11 cellular contexts compared by ENCODE assay signal in genomic region chr3:10017636-10018292, GRCh38. TPM values are rescaled to one million over a fixed set of nuclear protein-coding genes. Genes with fewer than 3 reads are reported as not detected.
A peak's percentile ranks its signal among the peaks of the same experiment; 100 is the strongest.
DNase-seq lines count a peak whose midpoint lies in the region; ATAC-seq and TF ChIP-seq lines count a peak whose summit lies in the region.
"Had no signal": no experiment of that assay in that cellular context is flagged by ENCODE, and none has a peak within 500 bp of the region (broad histone marks: within the 10 kb centered on the region; RNA-seq: fewer than 3 reads in every experiment).

No MANE protein-coding gene starts in this region.

- H3K36me3 Mint-ChIP-seq in HFFc6 (ENCODE audit: low read depth) (peaks cover 30% of the 10 kb centered on the region), neural progenitor cell (peaks cover 6% of the 10 kb centered on the region)
- H3K36me3 Mint-ChIP-seq in activated CD8-positive, alpha-beta T cell treated with anti-CD3 and anti-CD28 coated beads for 36 hours (ENCODE audit: low read depth), result peaks cover 3% of the 10 kb centered on the region

- no peaks in the 10 kb centered on the region for H3K9me2 ChIP-seq in hepatocyte (replicated peaks; ENCODE audit: insufficient read depth)

- DNase-seq in ACHN (peak; percentile 76), HFFc6 (peak; percentile 91), kidney glomerular epithelial cell (lab: John Stamatoyannopoulos, UW) (peak; percentile 33), neural progenitor cell (ENCODE audit: low spot score) (no peak), OCI-M1 (lab: John Stamatoyannopoulos, UW) (no peak), ureter (ENCODE audit: low spot score) (no peak), hepatocyte (ENCODE audit: low spot score) (no peak)
- DNase-seq in activated CD8-positive, alpha-beta T cell treated with anti-CD3 and anti-CD28 coated beads for 36 hours, result peak; percentile 86
- DNase-seq: hippocampal formation, NCI-H1694 treated with DMSO at 0.1 percent for 48 hours had no signal

- in situ Hi-C loops in ACHN (cut with HindIII; ENCODE audit: low pct_ligation_motif_present, low pct_unique_long_range_greater_than_20kb, low sequenced_read_pairs), result no loop called here

- no peak overlapping the region for H3K27ac ChIP-seq in neural progenitor cell
- H3K27ac ChIP-seq in hepatocyte, result no peak overlapping the region
- H3K27ac ChIP-seq: neutrophil had no signal

- peak; percentile 85 for ATAC-seq in activated CD8-positive, alpha-beta T cell treated with anti-CD3 and anti-CD28 coated beads for 36 hours

- no peaks in the 10 kb centered on the region for H3K79me2 ChIP-seq in neural progenitor cell (ENCODE audit: low read depth)
- H3K79me2 ChIP-seq in hepatocyte, result no peaks in the 10 kb centered on the region

- H4K20me1 ChIP-seq in neural progenitor cell (ENCODE audit: low read depth), result no peaks in the 10 kb centered on the region
- H4K20me1 ChIP-seq in hepatocyte (ENCODE audit: insufficient read depth, poor library complexity, severe bottlenecking), result no peaks in the 10 kb centered on the region

- POLR2A ChIA-PET in activated CD8-positive, alpha-beta T cell treated with anti-CD3 and anti-CD28 coated beads for 36 hours (lab: Charles Lee), result interaction anchor here (0.6 to 1.6 kb wide), 4 partner anchors 8 to 41 kb away, joined by 3 to 5 read pairs (median 4); partner anchors contain the start of gene FANCD2

- H3K36me3 ChIP-seq in neural progenitor cell, result no peaks in the 10 kb centered on the region
- no peaks in the 10 kb centered on the region for H3K36me3 ChIP-seq in hepatocyte (replicated peaks; ENCODE audit: insufficient read depth, low read depth)

- peak overlapping the region; percentile 78 for H3K27ac Mint-ChIP-seq in HFFc6
- no peak overlapping the region for H3K27ac Mint-ChIP-seq in activated CD8-positive, alpha-beta T cell treated with anti-CD3 and anti-CD28 coated beads for 36 hours
- H3K27ac Mint-ChIP-seq in neural progenitor cell, result no peak overlapping the region

- H3K4me3 ChIP-seq in neural progenitor cell, result no peak overlapping the region
- H3K4me3 ChIP-seq in hepatocyte, result no peak overlapping the region

- H2AFZ ChIP-seq in neural progenitor cell (replicated peaks) (no peak overlapping the region), hepatocyte (no peak overlapping the region)

- WGBS in hepatocyte (ENCODE audit: low lambda C conversion rate, missing lambda C conversion rate), result 96% methylated on average over 13 of the region's 13 CpGs

- H3K4me2 ChIP-seq in neural progenitor cell, result no peak overlapping the region
- H3K4me2 ChIP-seq in hepatocyte, result no peak overlapping the region

- H3K9me3 Mint-ChIP-seq in HFFc6 (no peaks in the 10 kb centered on the region), neural progenitor cell (no peaks in the 10 kb centered on the region)
- no peaks in the 10 kb centered on the region for H3K9me3 Mint-ChIP-seq in activated CD8-positive, alpha-beta T cell treated with anti-CD3 and anti-CD28 coated beads for 36 hours

- intact Hi-C loops in activated CD8-positive, alpha-beta T cell treated with anti-CD3 and anti-CD28 coated beads for 36 hours (cut with micrococcal nuclease), result no loop called here

- CTCF ChIA-PET in activated CD8-positive, alpha-beta T cell treated with anti-CD3 and anti-CD28 coated beads for 36 hours (lab: Charles Lee), result interaction anchor here (5.4 kb wide), 1 partner anchor 86 kb away, joined by 22 read pairs; the partner anchor contains the start of gene CRELD1

- 0 out of 2 replicates have a peak overlapping the region, but pooled peaks have one; percentile 42 for H3K4me3 Mint-ChIP-seq in HFFc6
- no peak overlapping the region for H3K4me3 Mint-ChIP-seq in activated CD8-positive, alpha-beta T cell treated with anti-CD3 and anti-CD28 coated beads for 36 hours
- H3K4me3 Mint-ChIP-seq in neural progenitor cell, result no peak overlapping the region

- H3K27me3 Mint-ChIP-seq in HFFc6 (ENCODE audit: insufficient read depth), result peaks cover 4% of the 10 kb centered on the region
- H3K27me3 Mint-ChIP-seq in activated CD8-positive, alpha-beta T cell treated with anti-CD3 and anti-CD28 coated beads for 36 hours, result no peaks in the 10 kb centered on the region
- peaks cover 2% of the 10 kb centered on the region for H3K27me3 Mint-ChIP-seq in neural progenitor cell (ENCODE audit: insufficient read depth, low read depth)

- H3K4me1 ChIP-seq in neural progenitor cell (no peaks in the 10 kb centered on the region), hepatocyte (ENCODE audit: insufficient read depth) (no peaks in the 10 kb centered on the region)

- no peak overlapping the region for H3K9ac ChIP-seq in neural progenitor cell

- H3F3A ChIP-seq in neural progenitor cell (ENCODE audit: low read depth), result no peaks in the 10 kb centered on the region

- H3K27me3 ChIP-seq in neural progenitor cell (no peaks in the 10 kb centered on the region), hepatocyte (no peaks in the 10 kb centered on the region)
- H3K27me3 ChIP-seq: neutrophil had no signal

- TF ChIP-seq CTCF in HFFc6 (IDR thresholded peaks at IDR 0.05) (no peak), neural progenitor cell (IDR thresholded peaks at IDR 0.05) (no peak), hepatocyte (IDR thresholded peaks at IDR 0.05; ENCODE audit: poor library complexity) (no peak)
- TF ChIP-seq CTCF in activated CD8-positive, alpha-beta T cell treated with anti-CD3 and anti-CD28 coated beads for 36 hours (IDR thresholded peaks at IDR 0.05), result no peak

- no peaks in the 10 kb centered on the region for H3K9me3 ChIP-seq in neural progenitor cell (ENCODE audit: low read depth)
- H3K9me3 ChIP-seq in hepatocyte (ENCODE audit: low read depth), result no peaks in the 10 kb centered on the region
- H3K9me3 ChIP-seq: neutrophil had no signal

- H3K4me1 Mint-ChIP-seq in HFFc6 (ENCODE audit: low read depth) (peaks cover 49% of the 10 kb centered on the region), neural progenitor cell (no peaks in the 10 kb centered on the region)
- H3K4me1 Mint-ChIP-seq in activated CD8-positive, alpha-beta T cell treated with anti-CD3 and anti-CD28 coated beads for 36 hours (ENCODE audit: low read depth), result peaks cover 9% of the 10 kb centered on the region

RNA-seq across cellular contexts. Expression of gene FANCD2, which starts 8.5 kb away (rescaled TPM):
- total RNA-seq in HFFc6 (2021; fragmentation: NEBNext Ultra II Directional; extraction: Animal tissue kit (Norgen Biotek cat#: 25700)), result 10 to 100 TPM in 5 of 6 experiments, 1 to 10 TPM in 1; 9.7 to 21.7 (median 17.5) TPM
- total RNA-seq in activated CD8-positive, alpha-beta T cell treated with anti-CD3 and anti-CD28 coated beads for 36 hours, result 10 to 100 TPM; 90.3 to 97.9 TPM
- total RNA-seq in neural progenitor cell (ENCODE audit: low replicate concordance) (85.0 and 117 TPM in 2 replicates), ureter (7.9 TPM), hepatocyte (7.3 and 8.8 TPM in 2 replicates)
- 4.4 and 5.3 TPM in 2 replicates for polyA plus RNA-seq in hepatocyte

RNA-seq across cellular contexts. Expression of gene EMC3, which starts 31.1 kb away (rescaled TPM):
- 100 to 1,000 TPM in 2 of 6 experiments, 10 to 100 TPM in 4; 82.3 to 119 (median 96.5) TPM for total RNA-seq in HFFc6 (2021; fragmentation: NEBNext Ultra II Directional; extraction: Animal tissue kit (Norgen Biotek cat#: 25700))
- total RNA-seq in activated CD8-positive, alpha-beta T cell treated with anti-CD3 and anti-CD28 coated beads for 36 hours, result 10 to 100 TPM; 35.2 to 37.9 TPM
- 37.1 and 50.2 TPM in 2 replicates for total RNA-seq in neural progenitor cell (ENCODE audit: low replicate concordance)
- total RNA-seq in ureter, result 63.1 TPM
- total RNA-seq in hepatocyte, result 116 and 133 TPM in 2 replicates
- 147 and 151 TPM in 2 replicates for polyA plus RNA-seq in hepatocyte

Comparison
In these comparisons a context has a peak if more than half of its experiments do, and no peak if none do; other contexts are left out.
1. DNase-seq: peak in ACHN (single experiment), HFFc6 (single experiment), activated CD8-positive, alpha-beta T cell treated with anti-CD3 and anti-CD28 coated beads for 36 hours (single experiment) and kidney glomerular epithelial cell (single experiment); none in neural progenitor cell (single experiment), OCI-M1 (single experiment), ureter (single experiment) and hepatocyte (single experiment).